In the genomic region with DNA sequence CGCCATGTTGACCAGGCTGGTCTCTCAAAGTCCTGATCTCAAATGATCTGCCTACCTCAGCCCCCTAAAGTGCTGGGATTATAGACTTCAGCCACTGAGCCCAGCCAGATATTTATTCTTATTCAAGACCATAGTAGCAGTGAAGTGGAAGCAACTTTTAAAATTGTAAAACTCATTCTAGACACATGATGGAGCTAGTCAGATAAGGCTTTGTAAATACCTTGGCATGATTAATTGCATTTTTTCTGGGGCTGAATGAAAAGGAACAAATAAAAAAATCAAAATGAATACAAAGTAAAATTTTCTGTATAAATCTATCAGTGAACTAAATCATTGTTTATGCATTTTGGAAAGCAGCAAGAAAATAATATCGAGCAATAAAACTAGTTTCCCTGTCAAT, we compare ENCODE assay signal across 13 cellular contexts. TPM values are rescaled to one million over a fixed set of nuclear protein-coding genes. Genes with fewer than 3 reads are reported as not detected.
A peak's percentile ranks its signal among the peaks of the same experiment; 100 is the strongest.
DNase-seq lines count a peak whose midpoint lies in the region; ATAC-seq and TF ChIP-seq lines count a peak whose summit lies in the region.
"Had no signal": no experiment of that assay in that cellular context is flagged by ENCODE, and none has a peak within 500 bp of the region (broad histone marks: within the 10 kb centered on the region; RNA-seq: fewer than 3 reads in every experiment).

No MANE protein-coding gene starts in this region.

- DNase-seq in AG09309 (ENCODE audit: low read depth) (no peak), PC-3 (peak; percentile 56), foreskin fibroblast (peak in 1 of 2 donors; percentile 29), NCI-H2171 (lab: John Stamatoyannopoulos, UW) (no peak), uterus (no peak), smooth muscle cell (lab: John Stamatoyannopoulos, UW; ENCODE audit: unreplicated experiment) (no peak), D341Med (ENCODE audit: low spot score) (no peak)
- DNase-seq: left lung; NCI-H1694; RPMI8226; stimulated activated CD4-positive, alpha-beta T cell treated with anti-CD3 and anti-CD28 coated beads, Interleukin-4, amount 100 ng/mL, for 24 hours had no signal

- H2AFZ ChIP-seq in PC-3 (ENCODE audit: low read length) = no peak overlapping the region
- H2AFZ ChIP-seq in smooth muscle cell (ENCODE audit: low read depth) = no peak overlapping the region

- H3K36me3 ChIP-seq in PC-3 (ENCODE audit: low read depth, low read length) (no peaks in the 10 kb centered on the region), uterus (no peaks in the 10 kb centered on the region), smooth muscle cell (ENCODE audit: low read depth) (no peaks in the 10 kb centered on the region)
- H3K36me3 ChIP-seq: left lung had no signal

- no peak for TF ChIP-seq POLR2A in uterus (IDR thresholded peaks at IDR 0.05)

- H3K4me1 ChIP-seq in PC-3 (ENCODE audit: insufficient read depth, low read length) (peaks cover 13% of the 10 kb centered on the region; the same call in 1 of the 2 replicates), uterus (no peaks in the 10 kb centered on the region), smooth muscle cell (ENCODE audit: low read depth) (no peaks in the 10 kb centered on the region)
- H3K4me1 ChIP-seq: left lung had no signal

- H3K79me2 ChIP-seq in PC-3 (ENCODE audit: low read length) (peaks cover 25% of the 10 kb centered on the region), smooth muscle cell (ENCODE audit: low read depth) (no peaks in the 10 kb centered on the region)

- no peak overlapping the region for H3K4me2 ChIP-seq in PC-3 (ENCODE audit: low read length)
- H3K4me2 ChIP-seq in smooth muscle cell = no peak overlapping the region

- intact Hi-C loops in PC-3 (cut with micrococcal nuclease) (loop anchor here (2.0 to 10.0 kb wide), 4 partner anchors 116 to 422 kb away; no protein-coding TSS in a partner anchor), uterus (cut with DNase I; ENCODE audit: low total_unique reads) (no loop called here)

- CTCF ChIA-PET in PC-3 (lab: Charles Lee) = interaction anchor here (0.6 to 1.2 kb wide), 4 partner anchors 10 to 129 kb away, joined by 3 to 9 read pairs (median 6); no protein-coding TSS in a partner anchor

- H3K9me3 ChIP-seq in PC-3 (ENCODE audit: low read length) = no peaks in the 10 kb centered on the region
- H3K9me3 ChIP-seq in uterus = no peaks in the 10 kb centered on the region
- H3K9me3 ChIP-seq in smooth muscle cell (replicated peaks; ENCODE audit: low read depth) = no peaks in the 10 kb centered on the region
- H3K9me3 ChIP-seq: left lung had no signal

- WGBS in smooth muscle cell (ENCODE audit: low lambda C conversion rate) = 100% methylated on average over 2 of the region's 2 CpGs

- no peaks in the 10 kb centered on the region for H3K9me2 ChIP-seq in PC-3 (replicated peaks; ENCODE audit: low read length)

- H4K20me1 ChIP-seq in PC-3 (ENCODE audit: low read length) (no peaks in the 10 kb centered on the region), smooth muscle cell (ENCODE audit: low read depth) (peaks cover 3% of the 10 kb centered on the region)

- H3K27ac ChIP-seq in PC-3 (ENCODE audit: low read length) (no peak overlapping the region), uterus (no peak overlapping the region), smooth muscle cell (ENCODE audit: low read depth) (no peak overlapping the region)
- H3K27ac ChIP-seq: left lung had no signal

- H3K27me3 ChIP-seq in PC-3 (ENCODE audit: low read length) (no peaks in the 10 kb centered on the region), uterus (no peaks in the 10 kb centered on the region), smooth muscle cell (ENCODE audit: low read depth) (no peaks in the 10 kb centered on the region)

- POLR2A ChIA-PET in PC-3 (lab: Charles Lee; ENCODE audit: unreplicated experiment) = interaction anchor here (0.5 to 0.7 kb wide), 3 partner anchors 15 to 1065 kb away, joined by 3 to 5 read pairs (median 4); no protein-coding TSS in a partner anchor

- H3F3A ChIP-seq in PC-3 (ENCODE audit: low read length, unreplicated experiment) = no peaks in the 10 kb centered on the region
- H3F3A ChIP-seq in smooth muscle cell (ENCODE audit: low read depth) = no peaks in the 10 kb centered on the region

- peak; percentile 12 for TF ChIP-seq CTCF in AG09309 (IDR thresholded peaks at IDR 0.05; ENCODE audit: control insufficient read depth, insufficient read depth, low read depth, low read length, missing control alignments)
- 0 out of 2 replicates have a peak, but pooled peaks have one; percentile 11 for TF ChIP-seq CTCF in GM12875 (IDR thresholded peaks at IDR 0.05; ENCODE audit: borderline replicate concordance, insufficient read depth, low read depth, low read length)
- peak; percentile 54 for TF ChIP-seq CTCF in PC-3 (conservative IDR thresholded peaks at IDR 0.05; ENCODE audit: low read depth, low read length)
- peak; percentile 13 for TF ChIP-seq CTCF in foreskin fibroblast (IDR thresholded peaks at IDR 0.05; ENCODE audit: low read depth, low read length)
- no peak for TF ChIP-seq CTCF in uterus (IDR thresholded peaks at IDR 0.05)
- no peak for TF ChIP-seq CTCF in smooth muscle cell (IDR thresholded peaks at IDR 0.05; ENCODE audit: borderline replicate concordance, insufficient read depth, poor library complexity, severe bottlenecking)

- H3K9ac ChIP-seq in PC-3 (ENCODE audit: low read length) (no peak overlapping the region), smooth muscle cell (ENCODE audit: low read depth) (no peak overlapping the region)

- ATAC-seq in PC-3 = no peak
- ATAC-seq: activated CD4-positive, CD25-positive, alpha-beta regulatory T cell treated with anti-CD3 and anti-CD28 coated beads, Interleukin-2, amount 50 U/mL, for 24 hours; left lung had no signal

- no TSS peak for BruUV-seq in PC-3 (replicated peaks; lab: Mats Ljungman, UMichigan)

- no peak overlapping the region for H3K4me3 ChIP-seq in AG09309 (ENCODE audit: control insufficient read depth, low read depth, low read length)
- H3K4me3 ChIP-seq in GM12875 (ENCODE audit: low read depth, low read length) = no peak overlapping the region
- no peak overlapping the region for H3K4me3 ChIP-seq in PC-3 (ENCODE audit: low read length)
- no peak overlapping the region for H3K4me3 ChIP-seq in foreskin fibroblast (ENCODE audit: low read depth in 1 of 2, low read length in 2 of 2)
- no peak overlapping the region for H3K4me3 ChIP-seq in uterus
- no peak overlapping the region for H3K4me3 ChIP-seq in smooth muscle cell
- H3K4me3 ChIP-seq: left lung had no signal

RNA-seq across cellular contexts. Expression of a gene that starts 4.1 kb away (rescaled TPM):
- 67.7 and 68.8 TPM in 2 replicates for total RNA-seq in PC-3 (2014; rRNA removed)
- 10 to 100 TPM; 23.3 to 99.8 (median 66.5) TPM for total RNA-seq in uterus
- 50.0 and 68.6 TPM in 2 replicates for total RNA-seq in smooth muscle cell
- 54.5 and 69.6 TPM in 2 replicates for polyA plus RNA-seq in smooth muscle cell

Comparison
In these comparisons a context has a peak if more than half of its experiments do, and no peak if none do; other contexts are left out.
1. CTCF ChIP-seq: peak in AG09309 (single experiment), GM12875 (single experiment), PC-3 (single experiment) and foreskin fibroblast (single experiment); none in uterus (0 of 4) and smooth muscle cell (single experiment).